In genomic region chr16:66605177-66605999, GRCh38 we compare ENCODE assay signal across 8 cellular contexts. TPM values are rescaled to one million over a fixed set of nuclear protein-coding genes. Genes with fewer than 3 reads are reported as not detected.
A peak's percentile ranks its signal among the peaks of the same experiment; 100 is the strongest.
DNase-seq lines count a peak whose midpoint lies in the region; ATAC-seq and TF ChIP-seq lines count a peak whose summit lies in the region.

No MANE protein-coding gene starts in this region.

- H3K27me3 ChIP-seq in fibroblast of lung (ENCODE audit: control insufficient read depth, insufficient read depth, low read length) (peaks cover 6% of the 10 kb centered on the region), uterus (no peaks in the 10 kb centered on the region)

- intact Hi-C loops in uterus (cut with DNase I; ENCODE audit: low total_unique reads): loop anchor here (10.0 kb wide), 1 partner anchor 201 kb away; no protein-coding TSS in a partner anchor

- TF ChIP-seq POLR2A in uterus (IDR thresholded peaks at IDR 0.05): no peak

- peak overlapping the region; percentile 82 for H3K4me3 Mint-ChIP-seq in activated CD8-positive, alpha-beta T cell treated with anti-CD3 and anti-CD28 coated beads, Interleukin-2, amount 10 ng/mL, durations not matched to agents 7 days and 5 days
- H3K4me3 Mint-ChIP-seq in nephron: peak overlapping the region; percentile 76 to 88 (median 86)

- H3K9me3 ChIP-seq in fibroblast of lung (ENCODE audit: control insufficient read depth, insufficient read depth, low read depth, low read length): no peaks in the 10 kb centered on the region
- no peaks in the 10 kb centered on the region for H3K9me3 ChIP-seq in uterus

- peak overlapping the region; percentile 89 for H3K27ac Mint-ChIP-seq in activated CD8-positive, alpha-beta T cell treated with anti-CD3 and anti-CD28 coated beads, Interleukin-2, amount 10 ng/mL, durations not matched to agents 7 days and 5 days
- H3K27ac Mint-ChIP-seq in nephron: peak overlapping the region in 1 of 3 experiments; percentile 71

- POLR2A ChIA-PET in activated CD8-positive, alpha-beta T cell treated with anti-CD3 and anti-CD28 coated beads, Interleukin-2, amount 10 ng/mL, durations not matched to agents 7 days and 5 days (lab: Charles Lee): interaction anchor here (0.6 to 1.0 kb wide), 3 partner anchors 53 to 225 kb away, joined by 3 to 7 read pairs (median 3); partner anchors contain the start of genes CKLF and NAE1

- TF ChIP-seq CTCF in fibroblast of lung (conservative IDR thresholded peaks at IDR 0.05 in 1 of 2, IDR thresholded peaks at IDR 0.05 in 1 of 2; ENCODE audit: low read depth in 1 of 2, low read length in 2 of 2) (no peak), nephron (IDR thresholded peaks at IDR 0.05; ENCODE audit: unreplicated experiment in 3 of 3) (no peak), uterus (IDR thresholded peaks at IDR 0.05) (no peak)

- H3K4me1 ChIP-seq in fibroblast of lung (ENCODE audit: control insufficient read depth, extremely low read depth, insufficient read depth, low read length) (peaks cover 15% of the 10 kb centered on the region), uterus (no peaks in the 10 kb centered on the region)

- H2AFZ ChIP-seq in fibroblast of lung (ENCODE audit: low read length): no peak overlapping the region

- H3K4me1 Mint-ChIP-seq in activated CD8-positive, alpha-beta T cell treated with anti-CD3 and anti-CD28 coated beads, Interleukin-2, amount 10 ng/mL, durations not matched to agents 7 days and 5 days (ENCODE audit: low read depth): peaks cover 51% of the 10 kb centered on the region
- H3K4me1 Mint-ChIP-seq in nephron: peaks cover 36% of the 10 kb centered on the region

- H3K27me3 Mint-ChIP-seq in activated CD8-positive, alpha-beta T cell treated with anti-CD3 and anti-CD28 coated beads, Interleukin-2, amount 10 ng/mL, durations not matched to agents 7 days and 5 days (ENCODE audit: low read depth): no peaks in the 10 kb centered on the region
- H3K27me3 Mint-ChIP-seq in nephron (ENCODE audit: low read depth): peaks cover 4% of the 10 kb centered on the region

- peak overlapping the region; percentile 76 for H3K9ac ChIP-seq in fibroblast of lung (ENCODE audit: insufficient read depth, low read length)

- DNase-seq in NCI-H82 (lab: John Stamatoyannopoulos, UW): peak; percentile 36
- no peak for DNase-seq in NCI-H82 treated with DMSO at 0.1 percent for 48 hours (lab: John Stamatoyannopoulos, UW; ENCODE audit: unreplicated experiment)
- DNase-seq in HT-29 (ENCODE audit: low spot score): peak; percentile 40
- DNase-seq in activated CD8-positive, alpha-beta T cell treated with anti-CD3 and anti-CD28 coated beads, Interleukin-2, amount 10 ng/mL, durations not matched to agents 7 days and 5 days: peak; percentile 45
- peak; percentile 18 to 63 for DNase-seq in fibroblast of lung (ENCODE audit: low read depth in 2 of 2)
- peak; percentile 67 to 69 for DNase-seq in uterus
- DNase-seq in occipital lobe (lab: John Stamatoyannopoulos, UW): no peak

- peaks cover 45% of the 10 kb centered on the region for H3K36me3 Mint-ChIP-seq in activated CD8-positive, alpha-beta T cell treated with anti-CD3 and anti-CD28 coated beads, Interleukin-2, amount 10 ng/mL, durations not matched to agents 7 days and 5 days (ENCODE audit: low read depth)
- H3K36me3 Mint-ChIP-seq in nephron (ENCODE audit: low read depth): peaks cover 13% of the 10 kb centered on the region

- H3K79me2 ChIP-seq in fibroblast of lung (ENCODE audit: control insufficient read depth, insufficient read depth, low read length): peaks cover 3% of the 10 kb centered on the region

- H3K4me3 ChIP-seq in fibroblast of lung (replicated peaks in 1 of 4; ENCODE audit: control extremely low read depth in 1 of 4, insufficient read depth in 1 of 4, low read depth in 3 of 4, low read length in 4 of 4): peak overlapping the region; percentile 34 to 81 (median 64)
- peak overlapping the region; percentile 67 to 80 for H3K4me3 ChIP-seq in uterus

- peak; percentile 11 for ATAC-seq in activated CD8-positive, alpha-beta T cell treated with anti-CD3 and anti-CD28 coated beads, Interleukin-2, amount 10 ng/mL, durations not matched to agents 7 days and 5 days

- CTCF ChIA-PET in activated CD8-positive, alpha-beta T cell treated with anti-CD3 and anti-CD28 coated beads, Interleukin-2, amount 10 ng/mL, durations not matched to agents 7 days and 5 days (lab: Charles Lee): interaction anchor here (0.7 to 4.3 kb wide), 6 partner anchors 42 to 199 kb away, joined by 3 to 48 read pairs (median 12); partner anchors contain the start of gene CKLF

- H3K4me2 ChIP-seq in fibroblast of lung (ENCODE audit: extremely low read depth, insufficient read depth, low read length): peak overlapping the region; percentile 56

- H3K27ac ChIP-seq in fibroblast of lung (ENCODE audit: insufficient read depth, low read length): peak overlapping the region; percentile 59
- peak overlapping the region; percentile 94 to 96 for H3K27ac ChIP-seq in uterus

- no peaks in the 10 kb centered on the region for H3K9me3 Mint-ChIP-seq in activated CD8-positive, alpha-beta T cell treated with anti-CD3 and anti-CD28 coated beads, Interleukin-2, amount 10 ng/mL, durations not matched to agents 7 days and 5 days (ENCODE audit: insufficient read depth)
- no peaks in the 10 kb centered on the region for H3K9me3 Mint-ChIP-seq in nephron

- no peaks in the 10 kb centered on the region for H4K20me1 ChIP-seq in fibroblast of lung (ENCODE audit: control insufficient read depth, extremely low read depth, insufficient read depth, low read length)

- H3K36me3 ChIP-seq in fibroblast of lung (ENCODE audit: control insufficient read depth, insufficient read depth, low read length) (peaks cover 13% of the 10 kb centered on the region), uterus (no peaks in the 10 kb centered on the region)

RNA-seq across cellular contexts. Expression of gene CMTM3, which starts 0.9 kb away (rescaled TPM):
- total RNA-seq in HT-29 (2014; rRNA removed; shearing (Covaris generic)): 2.5 and 4.1 TPM in 2 replicates
- total RNA-seq in activated CD8-positive, alpha-beta T cell treated with anti-CD3 and anti-CD28 coated beads, Interleukin-2, amount 10 ng/mL, durations not matched to agents 7 days and 5 days: 100 to 1,000 TPM; 102 to 104 TPM
- total RNA-seq in fibroblast of lung (6.9 and 10.1 TPM in 2 replicates), uterus (10 to 100 TPM; 42.6 to 67.9 (median 56.2) TPM), occipital lobe (8.7 TPM)
- polyA plus RNA-seq in fibroblast of lung: 14.9 and 18.6 TPM in 2 replicates
- 17.6 and 18.9 TPM in 2 replicates for polyA plus RNA-seq in fibroblast of lung (2012)
- polyA minus RNA-seq in fibroblast of lung (ENCODE audit: low replicate concordance): 13.7 and 30.3 TPM in 2 replicates

RNA-seq across cellular contexts. Expression of gene CMTM2, which starts 26.1 kb away (rescaled TPM):
- not detected in 2 replicates for total RNA-seq in HT-29 (2014; rRNA removed; shearing (Covaris generic))
- under 1 TPM; 0.68 to 0.82 TPM for total RNA-seq in activated CD8-positive, alpha-beta T cell treated with anti-CD3 and anti-CD28 coated beads, Interleukin-2, amount 10 ng/mL, durations not matched to agents 7 days and 5 days
- not detected in 2 replicates for total RNA-seq in fibroblast of lung
- not detected in 2 replicates for polyA plus RNA-seq in fibroblast of lung
- polyA plus RNA-seq in fibroblast of lung (2012): not detected in 2 replicates
- not detected in 2 replicates for polyA minus RNA-seq in fibroblast of lung (ENCODE audit: low replicate concordance)
- total RNA-seq in uterus: 1 to 10 TPM in 1 of 4 donors, not detected in 3; 1.2 TPM
- total RNA-seq in occipital lobe: not detected

RNA-seq across cellular contexts. Expression of gene CMTM1, which starts 39.1 kb away (rescaled TPM):
- total RNA-seq in HT-29 (2014; rRNA removed; shearing (Covaris generic)): 5.8 and 13.9 TPM in 2 replicates
- 10 to 100 TPM; 13.6 to 15.0 TPM for total RNA-seq in activated CD8-positive, alpha-beta T cell treated with anti-CD3 and anti-CD28 coated beads, Interleukin-2, amount 10 ng/mL, durations not matched to agents 7 days and 5 days
- total RNA-seq in fibroblast of lung (1.5 and 2.3 TPM in 2 replicates), uterus (1 to 10 TPM in 2 of 4 donors, not detected in 2; 5.0 to 5.3 TPM), occipital lobe (2.7 TPM)
- 0.87 and 0.99 TPM in 2 replicates for polyA plus RNA-seq in fibroblast of lung
- polyA plus RNA-seq in fibroblast of lung (2012): 0.99 and 2.2 TPM in 2 replicates
- 1.1 TPM in 1 of 2 replicates, not detected in the other for polyA minus RNA-seq in fibroblast of lung (ENCODE audit: low replicate concordance)

RNA-seq across cellular contexts. Expression of gene CKLF, which starts 53.0 kb away (rescaled TPM):
- total RNA-seq in HT-29 (2014; rRNA removed; shearing (Covaris generic)): 97.0 and 120 TPM in 2 replicates
- 100 to 1,000 TPM; 137 to 139 TPM for total RNA-seq in activated CD8-positive, alpha-beta T cell treated with anti-CD3 and anti-CD28 coated beads, Interleukin-2, amount 10 ng/mL, durations not matched to agents 7 days and 5 days
- total RNA-seq in fibroblast of lung (38.8 and 41.9 TPM in 2 replicates), uterus (100 to 1,000 TPM in 1 of 4 donors, 10 to 100 TPM in 3; 31.3 to 118 (median 68.6) TPM), occipital lobe (37.0 TPM)
- 70.9 and 82.8 TPM in 2 replicates for polyA plus RNA-seq in fibroblast of lung
- polyA plus RNA-seq in fibroblast of lung (2012): 70.3 and 72.2 TPM in 2 replicates
- polyA minus RNA-seq in fibroblast of lung (ENCODE audit: low replicate concordance): 11.3 and 28.6 TPM in 2 replicates

RNA-seq across cellular contexts. Expression of gene TK2, which starts 55.5 kb away (rescaled TPM):
- total RNA-seq in HT-29 (2014; rRNA removed; shearing (Covaris generic)): 7.7 and 8.9 TPM in 2 replicates
- 1 to 10 TPM; 5.7 to 6.4 TPM for total RNA-seq in activated CD8-positive, alpha-beta T cell treated with anti-CD3 and anti-CD28 coated beads, Interleukin-2, amount 10 ng/mL, durations not matched to agents 7 days and 5 days
- total RNA-seq in fibroblast of lung: 57.5 and 73.7 TPM in 2 replicates
- 34.8 and 36.8 TPM in 2 replicates for polyA plus RNA-seq in fibroblast of lung
- 24.8 and 31.4 TPM in 2 replicates for polyA plus RNA-seq in fibroblast of lung (2012)
- 75.7 and 207 TPM in 2 replicates for polyA minus RNA-seq in fibroblast of lung (ENCODE audit: low replicate concordance)
- total RNA-seq in uterus: 10 to 100 TPM; 13.6 to 52.6 (median 39.2) TPM
- 26.4 TPM for total RNA-seq in occipital lobe

Comparison
In these comparisons a context has a peak if more than half of its experiments do, and no peak if none do; other contexts are left out.
1. DNase-seq: peak in NCI-H82 (single experiment), HT-29 (single experiment), activated CD8-positive, alpha-beta T cell treated with anti-CD3 and anti-CD28 coated beads, Interleukin-2, amount 10 ng/mL, durations not matched to agents 7 days and 5 days (single experiment), fibroblast of lung (2 of 2) and uterus (2 of 2); none in NCI-H82 treated with DMSO at 0.1 percent for 48 hours (single experiment) and occipital lobe (single experiment).